Comparison of ENCODE assay signal across 24 cellular contexts in the genomic region with DNA sequence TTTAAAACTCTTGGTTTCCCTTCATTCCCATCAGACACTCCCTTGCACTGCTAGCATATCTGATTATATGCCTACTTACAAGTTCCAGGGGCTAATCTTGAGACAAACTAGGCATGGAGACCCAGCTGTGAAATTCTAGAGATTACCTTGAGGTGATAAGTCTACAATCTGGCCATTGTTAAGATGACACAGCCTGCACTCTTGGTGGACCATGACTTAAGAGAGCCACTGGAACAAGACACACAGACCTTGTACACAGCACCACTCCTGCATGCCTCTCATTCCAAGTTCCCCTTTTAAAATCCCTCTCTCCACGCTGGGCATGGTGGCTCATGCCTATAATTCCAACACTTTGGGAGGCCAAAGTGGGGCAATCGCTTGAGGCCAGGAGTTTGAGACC.
A peak's percentile ranks its signal among the peaks of the same experiment; 100 is the strongest.
DNase-seq lines count a peak whose midpoint lies in the region; ATAC-seq, FAIRE-seq and TF ChIP-seq lines count a peak whose summit lies in the region.
"Had no signal": no experiment of that assay in that cellular context is flagged by ENCODE, and none has a peak within 500 bp of the region (broad histone marks: within the 10 kb centered on the region; RNA-seq: fewer than 3 reads in every experiment).

No MANE protein-coding gene starts in this region.

- peak overlapping the region; percentile 46 for H2AFZ ChIP-seq in GM12878 (ENCODE audit: control insufficient read depth, low read depth, low read length)
- H2AFZ ChIP-seq: PC-9 had no signal

- no peak overlapping the region for H3K9ac ChIP-seq in BLaER1
- no peak overlapping the region for H3K9ac ChIP-seq in GM12878 (ENCODE audit: control insufficient read depth, insufficient read depth, low read length)

- no peak for DNase-seq in GM12878 (ENCODE audit: low read depth, low spot score)
- DNase-seq in DMS53 (lab: John Stamatoyannopoulos, UW), result no peak
- no peak for DNase-seq in upper lobe of left lung
- no peak for DNase-seq in activated effector memory CD4-positive, alpha-beta T cell treated with anti-CD3 and anti-CD28 coated beads, Interleukin-2, amount 50 U/mL, for 16 hours
- DNase-seq: AML-193, COR-L47, DMS 273 treated with DMSO at 0.1 percent for 48 hours, GDM1, H7, HFFc6, Karpas-422, NCI-H1092 treated with DMSO at 0.1 percent for 48 hours, NCI-H146, NCI-H2029 treated with DMSO at 0.1 percent for 48 hours, NCI-H446 treated with DMSO at 0.1 percent for 48 hours, PC-9, SIG-M5, T1000 had no signal

- SMC1A ChIA-PET in GM12878 (lab: Charles Lee; ENCODE audit: uncharacterized antibody, unreplicated experiment), result interaction anchor here (0.9 to 5.4 kb wide), 11 partner anchors 10 to 333 kb away, joined by 3 to 39 read pairs (median 5); no protein-coding TSS in a partner anchor

- CTCF ChIA-PET in GM12878 (lab: Yijun Ruan, JAX), result interaction anchor here (0.6 to 1.3 kb wide), 3 partner anchors 220 to 284 kb away, joined by 3 to 4 read pairs (median 3); no protein-coding TSS in a partner anchor

- peak; percentile 20 for ATAC-seq in GM18867 (IDR thresholded peaks at IDR 0.05; ENCODE audit: unreplicated experiment)
- peak; percentile 25 for ATAC-seq in HG02798 (IDR thresholded peaks at IDR 0.05; ENCODE audit: poor library complexity, unreplicated experiment)
- peak; percentile 62 for ATAC-seq in GM12878
- no peak for ATAC-seq in GM19467 (IDR thresholded peaks at IDR 0.05; ENCODE audit: unreplicated experiment)
- no peak for ATAC-seq in upper lobe of left lung (ENCODE audit: low FRiP score in 2 of 2)

- no peak for TF ChIP-seq EP300 in GM12878 (IDR thresholded peaks at IDR 0.05; ENCODE audit: borderline replicate concordance in 1 of 2, control insufficient read depth in 1 of 2, low read depth in 2 of 2, low read length in 2 of 2)
- TF ChIP-seq EP300 in upper lobe of left lung (IDR thresholded peaks at IDR 0.05), result no peak

- intact Hi-C loops in GM12878 (cut with micrococcal nuclease; ENCODE audit: unreplicated experiment), result loop anchor here (1.0 to 5.0 kb wide), 4 partner anchors 47 to 334 kb away; no protein-coding TSS in a partner anchor

- peaks cover 57% of the 10 kb centered on the region for H3K4me1 ChIP-seq in BLaER1
- peaks cover 22% of the 10 kb centered on the region for H3K4me1 ChIP-seq in GM12878 (ENCODE audit: control insufficient read depth, insufficient read depth, low read length)
- H3K4me1 ChIP-seq in upper lobe of left lung, result no peaks in the 10 kb centered on the region

- TF ChIP-seq POLR2A in GM12878 (IDR thresholded peaks at IDR 0.05; ENCODE audit: low read depth, low read length) (no peak), upper lobe of left lung (IDR thresholded peaks at IDR 0.05) (no peak)

- 42% methylated on average over 2 of the region's 2 CpGs for WGBS in GM12878 (ENCODE audit: insufficient coverage, insufficient replicate concordance, low lambda C conversion rate, missing lambda C conversion rate)
- 74 to 80% methylated on average over 2 of the region's 2 CpGs for WGBS in upper lobe of left lung, 2 donors

- no peaks in the 10 kb centered on the region for H3K36me3 ChIP-seq in BLaER1
- no peaks in the 10 kb centered on the region for H3K36me3 ChIP-seq in GM12878 (ENCODE audit: control insufficient read depth in 2 of 2, insufficient read depth in 2 of 2, low read length in 1 of 2)
- H3K36me3 ChIP-seq in upper lobe of left lung, result no peaks in the 10 kb centered on the region

- no peaks in the 10 kb centered on the region for H4K20me1 ChIP-seq in BLaER1
- H4K20me1 ChIP-seq in GM12878 (ENCODE audit: control insufficient read depth, insufficient read depth), result no peaks in the 10 kb centered on the region

- BruUV-seq in GM12878 (replicated peaks; lab: Mats Ljungman, UMichigan), result TSS peak; percentile 78

- in situ Hi-C loops in GM12878 (cut with MboI), result no loop called here

- POLR2A ChIA-PET in GM12878 (lab: Charles Lee), result interaction anchor here (0.5 to 1.2 kb wide), 3 partner anchors 78 to 267 kb away, joined by 3 read pairs; no protein-coding TSS in a partner anchor

- H3K4me3 ChIP-seq in BLaER1 (no peak overlapping the region), GM12878 (no peak overlapping the region), upper lobe of left lung (no peak overlapping the region)
- H3K4me3 ChIP-seq: PC-9 had no signal

- peak; percentile 62 for FAIRE-seq in GM12878 (lab: Jason Lieb, UNC)

- H3K27ac ChIP-seq in BLaER1 (peak overlapping the region; percentile 71), GM12878 (ENCODE audit: control insufficient read depth, insufficient read depth) (peak overlapping the region; percentile 76; the same call in 1 of the 2 replicates), upper lobe of left lung (no peak overlapping the region)
- H3K27ac ChIP-seq: 22Rv1, PC-9, RWPE1 had no signal

- H3K4me2 ChIP-seq in BLaER1 (peak overlapping the region; percentile 75), GM12878 (ENCODE audit: control insufficient read depth, insufficient read depth) (peak overlapping the region; percentile 21; the same call in 1 of the 2 replicates)
- H3K4me2 ChIP-seq: PC-9 had no signal

- H3K79me2 ChIP-seq in GM12878 (ENCODE audit: control insufficient read depth, insufficient read depth, low read length), result no peaks in the 10 kb centered on the region

- H3K9me3 ChIP-seq in BLaER1 (peaks cover 11% of the 10 kb centered on the region), GM12878 (replicated peaks; ENCODE audit: control insufficient read depth, insufficient read depth, low read length) (no peaks in the 10 kb centered on the region), upper lobe of left lung (peaks cover 0 to 4% (median 0%) of the 10 kb centered on the region in 4 donors)

- no peak for TF ChIP-seq CTCF in GM12878 (IDR thresholded peaks at IDR 0.05 in 2 of 3, conservative IDR thresholded peaks at IDR 0.05 in 1 of 3; ENCODE audit: control insufficient read depth in 2 of 3, extremely low read depth in 1 of 3, insufficient read depth in 1 of 3, low read depth in 3 of 3, low read length in 3 of 3)
- no peak for TF ChIP-seq CTCF in upper lobe of left lung (IDR thresholded peaks at IDR 0.05)

- no peak for TF ChIP-seq RAD21 in GM12878 (IDR thresholded peaks at IDR 0.05; ENCODE audit: insufficient read depth, low read depth, low read length)

- no peaks in the 10 kb centered on the region for H3K27me3 ChIP-seq in BLaER1
- no peaks in the 10 kb centered on the region for H3K27me3 ChIP-seq in GM12878 (replicated peaks in 1 of 2; ENCODE audit: control insufficient read depth in 2 of 2, insufficient read depth in 2 of 2, low read length in 1 of 2)
- no peaks in the 10 kb centered on the region for H3K27me3 ChIP-seq in upper lobe of left lung

- RAD21 ChIA-PET in GM12878 (lab: Charles Lee; ENCODE audit: unreplicated experiment), result interaction anchor here (0.8 to 2.7 kb wide), 11 partner anchors 8 to 336 kb away, joined by 3 to 34 read pairs (median 7); no protein-coding TSS in a partner anchor

TF ChIP-seq in GM12878, 131 proteins besides CTCF, POLR2A, EP300 and RAD21:
- TF ChIP-seq ZNF274 (IDR thresholded peaks at IDR 0.05; ENCODE audit: insufficient read depth, insufficient read length) (no peak), ETV6 (conservative IDR thresholded peaks at IDR 0.05 in 1 of 2, IDR thresholded peaks at IDR 0.05 in 1 of 2; ENCODE audit: borderline replicate concordance in 1 of 2, low read depth in 1 of 2) (no peak), CHD2 (IDR thresholded peaks at IDR 0.05; ENCODE audit: borderline replicate concordance, low read depth, low read length) (no peak), YY1 (IDR thresholded peaks at IDR 0.05; ENCODE audit: low read depth, low read length) (0 out of 2 replicates have a peak, but pooled peaks have one; percentile 3), SPI1 (IDR thresholded peaks at IDR 0.05; ENCODE audit: borderline replicate concordance, insufficient read depth, low read depth, low read length) (peak; percentile 17; the same call in 1 of the 2 replicates)
- TF ChIP-seq, protein P1, sequence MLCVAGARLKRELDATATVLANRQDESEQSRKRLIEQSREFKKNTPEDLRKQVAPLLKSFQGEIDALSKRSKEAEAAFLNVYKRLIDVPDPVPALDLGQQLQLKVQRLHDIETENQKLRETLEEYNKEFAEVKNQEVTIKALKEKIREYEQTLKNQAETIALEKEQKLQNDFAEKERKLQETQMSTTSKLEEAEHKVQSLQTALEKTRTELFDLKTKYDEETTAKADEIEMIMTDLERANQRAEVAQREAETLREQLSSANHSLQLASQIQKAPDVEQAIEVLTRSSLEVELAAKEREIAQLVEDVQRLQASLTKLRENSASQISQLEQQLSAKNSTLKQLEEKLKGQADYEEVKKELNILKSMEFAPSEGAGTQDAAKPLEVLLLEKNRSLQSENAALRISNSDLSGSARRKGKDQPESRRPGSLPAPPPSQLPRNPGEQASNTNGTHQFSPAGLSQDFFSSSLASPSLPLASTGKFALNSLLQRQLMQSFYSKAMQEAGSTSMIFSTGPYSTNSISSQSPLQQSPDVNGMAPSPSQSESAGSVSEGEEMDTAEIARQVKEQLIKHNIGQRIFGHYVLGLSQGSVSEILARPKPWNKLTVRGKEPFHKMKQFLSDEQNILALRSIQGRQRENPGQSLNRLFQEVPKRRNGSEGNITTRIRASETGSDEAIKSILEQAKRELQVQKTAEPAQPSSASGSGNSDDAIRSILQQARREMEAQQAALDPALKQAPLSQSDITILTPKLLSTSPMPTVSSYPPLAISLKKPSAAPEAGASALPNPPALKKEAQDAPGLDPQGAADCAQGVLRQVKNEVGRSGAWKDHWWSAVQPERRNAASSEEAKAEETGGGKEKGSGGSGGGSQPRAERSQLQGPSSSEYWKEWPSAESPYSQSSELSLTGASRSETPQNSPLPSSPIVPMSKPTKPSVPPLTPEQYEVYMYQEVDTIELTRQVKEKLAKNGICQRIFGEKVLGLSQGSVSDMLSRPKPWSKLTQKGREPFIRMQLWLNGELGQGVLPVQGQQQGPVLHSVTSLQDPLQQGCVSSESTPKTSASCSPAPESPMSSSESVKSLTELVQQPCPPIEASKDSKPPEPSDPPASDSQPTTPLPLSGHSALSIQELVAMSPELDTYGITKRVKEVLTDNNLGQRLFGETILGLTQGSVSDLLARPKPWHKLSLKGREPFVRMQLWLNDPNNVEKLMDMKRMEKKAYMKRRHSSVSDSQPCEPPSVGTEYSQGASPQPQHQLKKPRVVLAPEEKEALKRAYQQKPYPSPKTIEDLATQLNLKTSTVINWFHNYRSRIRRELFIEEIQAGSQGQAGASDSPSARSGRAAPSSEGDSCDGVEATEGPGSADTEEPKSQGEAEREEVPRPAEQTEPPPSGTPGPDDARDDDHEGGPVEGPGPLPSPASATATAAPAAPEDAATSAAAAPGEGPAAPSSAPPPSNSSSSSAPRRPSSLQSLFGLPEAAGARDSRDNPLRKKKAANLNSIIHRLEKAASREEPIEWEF (IDR thresholded peaks at IDR 0.05; ENCODE audit: insufficient replicate concordance, low read depth, low read length), result no peak

Comparison
In these comparisons a context has a peak if more than half of its experiments do, and no peak if none do; other contexts are left out.
1. H3K27ac ChIP-seq: peak in BLaER1 (single experiment) and GM12878 (single experiment); none in upper lobe of left lung (0 of 4).
2. ATAC-seq: peak in GM18867 (single experiment), HG02798 (single experiment) and GM12878 (single experiment); none in GM19467 (single experiment) and upper lobe of left lung (0 of 2).